Comparison of ENCODE assay signal across 10 cellular contexts in genomic region chr11:118913411-118914125, GRCh38. TPM values are rescaled to one million over a fixed set of nuclear protein-coding genes. Genes with fewer than 3 reads are reported as not detected.
DNase-seq lines count a peak whose midpoint lies in the region; ATAC-seq, FAIRE-seq and TF ChIP-seq lines count a peak whose summit lies in the region.
"Had no signal": no experiment of that assay in that cellular context is flagged by ENCODE, and none has a peak within 500 bp of the region (broad histone marks: within the 10 kb centered on the region; RNA-seq: fewer than 3 reads in every experiment).

No MANE protein-coding gene starts in this region.

- H3K9ac ChIP-seq in HUES64 (ENCODE audit: low read depth, low read length): peak overlapping the region; percentile 86; the same call in 1 of the 2 replicates

- H3K4me3 ChIP-seq in HUES64 (ENCODE audit: low read length) (no peak overlapping the region), hepatocyte (no peak overlapping the region)

- H3K4me1 Mint-ChIP-seq in activated T-cell treated with anti-CD3 and anti-CD28 coated beads, Interleukin-2, amount 50 U/mL, for 72 hours (ENCODE audit: low read depth): peaks cover 83% of the 10 kb centered on the region
- H3K4me1 Mint-ChIP-seq in stimulated activated effector memory CD8-positive, alpha-beta T cell treated with anti-CD3 and anti-CD28 coated beads, Interleukin-12 subunit alpha, Interleukin-12 subunit beta, amount 100 ng/mL, for 72 hours: peaks cover 81% of the 10 kb centered on the region

- peak overlapping the region; percentile 98 for H3K27ac ChIP-seq in HUES64 (ENCODE audit: low read depth, low read length)
- H3K27ac ChIP-seq in hepatocyte: peak overlapping the region; percentile 99

- no peaks in the 10 kb centered on the region for H3K27me3 Mint-ChIP-seq in activated T-cell treated with anti-CD3 and anti-CD28 coated beads, Interleukin-2, amount 50 U/mL, for 72 hours (ENCODE audit: low read depth)

- no peak for FAIRE-seq in urothelium cell line (lab: Jason Lieb, UNC)

- H3K27me3 ChIP-seq in HUES64 (ENCODE audit: insufficient read depth, low read length): no peaks in the 10 kb centered on the region
- H3K27me3 ChIP-seq in hepatocyte: no peaks in the 10 kb centered on the region

- H3K9me3 ChIP-seq in HUES64 (ENCODE audit: insufficient read depth, low read depth, low read length): no peaks in the 10 kb centered on the region
- no peaks in the 10 kb centered on the region for H3K9me3 ChIP-seq in hepatocyte (ENCODE audit: low read depth)

- peak overlapping the region; percentile 91 for H3K4me2 ChIP-seq in hepatocyte

- H3K27ac Mint-ChIP-seq in activated T-cell treated with anti-CD3 and anti-CD28 coated beads, Interleukin-2, amount 50 U/mL, for 72 hours: peak overlapping the region; percentile 87
- H3K27ac Mint-ChIP-seq in stimulated activated effector memory CD8-positive, alpha-beta T cell treated with anti-CD3 and anti-CD28 coated beads, Interleukin-12 subunit alpha, Interleukin-12 subunit beta, amount 100 ng/mL, for 72 hours: peak overlapping the region; percentile 94

- 69% methylated on average over 5 of the region's 9 CpGs for WGBS in HUES64
- 57% methylated on average over 5 of the region's 9 CpGs for WGBS in hepatocyte (ENCODE audit: low lambda C conversion rate, missing lambda C conversion rate)

- TF ChIP-seq CTCF in hepatocyte (IDR thresholded peaks at IDR 0.05; ENCODE audit: poor library complexity): no peak

- no peak for ATAC-seq in activated T-cell treated with anti-CD3 and anti-CD28 coated beads, Interleukin-2, amount 50 U/mL, for 72 hours (replicated peaks in 1 of 2)
- peak; percentile 0 for ATAC-seq in stimulated activated effector memory CD8-positive, alpha-beta T cell treated with anti-CD3 and anti-CD28 coated beads, Interleukin-12 subunit alpha, Interleukin-12 subunit beta, amount 100 ng/mL, for 72 hours
- ATAC-seq in HG03457 (IDR thresholded peaks at IDR 0.05; ENCODE audit: unreplicated experiment) (no peak), GM19395 (IDR thresholded peaks at IDR 0.05; ENCODE audit: unreplicated experiment) (no peak)

- H3K79me2 ChIP-seq in hepatocyte: peaks cover 76% of the 10 kb centered on the region

- H3K4me3 Mint-ChIP-seq in activated T-cell treated with anti-CD3 and anti-CD28 coated beads, Interleukin-2, amount 50 U/mL, for 72 hours: peak overlapping the region; percentile 73 to 84
- peak overlapping the region; percentile 90 for H3K4me3 Mint-ChIP-seq in stimulated activated effector memory CD8-positive, alpha-beta T cell treated with anti-CD3 and anti-CD28 coated beads, Interleukin-12 subunit alpha, Interleukin-12 subunit beta, amount 100 ng/mL, for 72 hours

- H3K36me3 ChIP-seq in HUES64 (ENCODE audit: insufficient read depth, low read length): no peaks in the 10 kb centered on the region
- H3K36me3 ChIP-seq in hepatocyte (replicated peaks; ENCODE audit: insufficient read depth, low read depth): no peaks in the 10 kb centered on the region

- DNase-seq in activated T-cell treated with anti-CD3 and anti-CD28 coated beads, Interleukin-2, amount 50 U/mL, for 72 hours: peak in 1 of 2 donors; percentile 38
- DNase-seq in hepatocyte (ENCODE audit: low spot score) (peak; percentile 11), urothelium cell line (ENCODE audit: low spot score) (no peak), NCI-H187 (lab: John Stamatoyannopoulos, UW) (no peak)
- DNase-seq in stimulated activated effector memory CD8-positive, alpha-beta T cell treated with anti-CD3 and anti-CD28 coated beads, Interleukin-12 subunit alpha, Interleukin-12 subunit beta, amount 100 ng/mL, for 72 hours (ENCODE audit: low spot score in 2 of 2): no peak

- no peak overlapping the region for H2AFZ ChIP-seq in hepatocyte

- H3K36me3 Mint-ChIP-seq in activated T-cell treated with anti-CD3 and anti-CD28 coated beads, Interleukin-2, amount 50 U/mL, for 72 hours (ENCODE audit: insufficient read depth in 2 of 2): no peaks in the 10 kb centered on the region
- H3K36me3 Mint-ChIP-seq in stimulated activated effector memory CD8-positive, alpha-beta T cell treated with anti-CD3 and anti-CD28 coated beads, Interleukin-12 subunit alpha, Interleukin-12 subunit beta, amount 100 ng/mL, for 72 hours: peaks cover 27% of the 10 kb centered on the region

- no peaks in the 10 kb centered on the region for H3K9me2 ChIP-seq in hepatocyte (replicated peaks; ENCODE audit: insufficient read depth)

- peaks cover 70% of the 10 kb centered on the region for H3K4me1 ChIP-seq in HUES64 (ENCODE audit: insufficient read depth, low read length)
- peaks cover 94% of the 10 kb centered on the region for H3K4me1 ChIP-seq in hepatocyte (ENCODE audit: insufficient read depth)

- no peaks in the 10 kb centered on the region for H3K9me3 Mint-ChIP-seq in activated T-cell treated with anti-CD3 and anti-CD28 coated beads, Interleukin-2, amount 50 U/mL, for 72 hours
- no peaks in the 10 kb centered on the region for H3K9me3 Mint-ChIP-seq in stimulated activated effector memory CD8-positive, alpha-beta T cell treated with anti-CD3 and anti-CD28 coated beads, Interleukin-12 subunit alpha, Interleukin-12 subunit beta, amount 100 ng/mL, for 72 hours

- no peaks in the 10 kb centered on the region for H4K20me1 ChIP-seq in hepatocyte (ENCODE audit: insufficient read depth, poor library complexity, severe bottlenecking)

RNA-seq across cellular contexts. Expression of gene BCL9L, which starts 12.2 kb away (rescaled TPM):
- 21.5 TPM for polyA plus RNA-seq in HUES64 (2013, experiment 1 of 2)
- 21.7 TPM for polyA plus RNA-seq in HUES64 (2013, experiment 2 of 2)
- 10 to 100 TPM; 33.5 to 34.5 TPM for total RNA-seq in activated T-cell treated with anti-CD3 and anti-CD28 coated beads, Interleukin-2, amount 50 U/mL, for 72 hours
- 7.8 and 25.3 TPM in 2 replicates for total RNA-seq in hepatocyte
- 18.0 and 18.1 TPM in 2 replicates for polyA plus RNA-seq in hepatocyte

RNA-seq across cellular contexts. Expression of gene CXCR5, which starts 29.9 kb away (rescaled TPM):
- not detected for polyA plus RNA-seq in HUES64 (2013, experiment 1 of 2)
- not detected for polyA plus RNA-seq in HUES64 (2013, experiment 2 of 2)
- 10 to 100 TPM; 16.9 to 20.3 TPM for total RNA-seq in activated T-cell treated with anti-CD3 and anti-CD28 coated beads, Interleukin-2, amount 50 U/mL, for 72 hours
- total RNA-seq in hepatocyte: not detected in 2 replicates
- 0.11 and 0.29 TPM in 2 replicates for polyA plus RNA-seq in hepatocyte
- total RNA-seq: pulmonary artery endothelial cell, RPMI7951 had no signal

RNA-seq across cellular contexts. Expression of gene UPK2, which starts 42.5 kb away (rescaled TPM):
- not detected for polyA plus RNA-seq in HUES64 (2013, experiment 1 of 2)
- polyA plus RNA-seq in HUES64 (2013, experiment 2 of 2): not detected
- total RNA-seq in activated T-cell treated with anti-CD3 and anti-CD28 coated beads, Interleukin-2, amount 50 U/mL, for 72 hours: 1 to 10 TPM in 1 of 2 donors, under 1 TPM in 1; 0.53 to 1.2 TPM
- 2.2 and 3.6 TPM in 2 replicates for total RNA-seq in hepatocyte
- 55.3 and 101 TPM in 2 replicates for polyA plus RNA-seq in hepatocyte
- total RNA-seq: pulmonary artery endothelial cell, RPMI7951 had no signal

RNA-seq across cellular contexts. Expression of gene FOXR1, which starts 58.0 kb away (rescaled TPM):
- not detected for polyA plus RNA-seq in HUES64 (2013, experiment 1 of 2)
- polyA plus RNA-seq in HUES64 (2013, experiment 2 of 2): not detected
- not detected for total RNA-seq in activated T-cell treated with anti-CD3 and anti-CD28 coated beads, Interleukin-2, amount 50 U/mL, for 72 hours
- total RNA-seq in hepatocyte: not detected in 2 replicates
- polyA plus RNA-seq in hepatocyte: 0.41 TPM in 1 of 2 replicates, not detected in the other
- total RNA-seq: pulmonary artery endothelial cell, RPMI7951 had no signal

Comparison
In these comparisons a context has a peak if more than half of its experiments do, and no peak if none do; other contexts are left out.
1. RNA of gene CXCR5, which starts 29.9 kb away (total RNA-seq): 16.9 to 20.3 TPM in activated T-cell treated with anti-CD3 and anti-CD28 coated beads, Interleukin-2, amount 50 U/mL, for 72 hours; not detected in hepatocyte; every median in the first group is over 10 times any median in the second.